6 cellular contexts compared by ENCODE assay signal in the genomic region with DNA sequence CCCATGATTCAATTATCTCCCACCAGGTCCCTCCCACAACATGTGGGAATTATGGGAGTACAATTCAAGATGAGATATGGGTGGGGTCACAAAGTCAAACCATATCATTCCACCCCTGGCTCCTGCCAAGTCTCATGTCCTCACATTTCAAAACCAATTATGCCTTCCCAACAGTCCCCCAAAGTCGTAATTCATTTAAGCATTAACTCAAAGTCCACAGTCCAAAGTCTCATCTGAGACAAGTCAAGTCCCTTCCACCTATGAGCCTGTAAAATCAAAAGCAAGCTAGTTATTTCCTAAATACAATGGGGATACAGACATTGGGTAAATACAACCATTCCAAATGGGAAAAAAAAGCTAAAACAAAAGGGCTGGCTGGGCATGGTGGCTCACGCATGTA. TPM values are rescaled to one million over a fixed set of nuclear protein-coding genes. Genes with fewer than 3 reads are reported as not detected.
DNase-seq lines count a peak whose midpoint lies in the region; FAIRE-seq and TF ChIP-seq lines count a peak whose summit lies in the region.
"Not testable (repeated sequence)": the region's sequence is repeated elsewhere in the genome, so short reads cannot be mapped to it uniquely, and the experiment has no call there.

No MANE protein-coding gene starts in this region.

- not testable (repeated sequence) for H3K4me1 ChIP-seq in small intestine (ENCODE audit: control insufficient read depth in 2 of 2, insufficient read depth in 1 of 2, low read depth in 1 of 2, low read length in 1 of 2)

- not testable (repeated sequence) for H3K9me3 ChIP-seq in small intestine (ENCODE audit: control insufficient read depth, low read depth)

- TF ChIP-seq CTCF in Calu3 (IDR thresholded peaks at IDR 0.05; ENCODE audit: unreplicated experiment); MCF 10A (IDR thresholded peaks at IDR 0.05; ENCODE audit: unreplicated experiment); type B pancreatic cell (conservative IDR thresholded peaks at IDR 0.05): not testable (repeated sequence)

- not testable (repeated sequence) for H3K4me1 Mint-ChIP-seq in Calu3 (ENCODE audit: low read depth, unreplicated experiment); IgD-negative memory B cell; MCF 10A (ENCODE audit: insufficient read depth, unreplicated experiment); type B pancreatic cell (ENCODE audit: unreplicated experiment)

- FAIRE-seq in small intestine (lab: Jason Lieb, UNC): not testable (repeated sequence)

- 30 to 75% (median 54%) methylated on average over 2 of the region's 2 CpGs for WGBS in small intestine, 3 donors

- not testable (repeated sequence) for H3K27me3 Mint-ChIP-seq in Calu3 (ENCODE audit: unreplicated experiment); IgD-negative memory B cell; MCF 10A (ENCODE audit: insufficient read depth, unreplicated experiment); type B pancreatic cell

- POLR2A ChIA-PET in MCF 10A (lab: Yijun Ruan, JAX): interaction anchor here (0.5 kb wide), 1 partner anchor 33 kb away, joined by 3 read pairs; no protein-coding TSS in a partner anchor

- H3K4me3 Mint-ChIP-seq in Calu3 (ENCODE audit: low read depth, unreplicated experiment); IgD-negative memory B cell; MCF 10A (ENCODE audit: unreplicated experiment); type B pancreatic cell: not testable (repeated sequence)

- BruUV-seq in Calu3 (replicated peaks; lab: Mats Ljungman, UMichigan): not testable (repeated sequence)
- BruUV-seq in MCF 10A (replicated peaks; lab: Mats Ljungman, UMichigan): TSS peak; percentile 4

- not testable (repeated sequence) for H3K9me3 Mint-ChIP-seq in Calu3 (ENCODE audit: low read depth, unreplicated experiment)
- peaks cover 3 to 27% (median 22%) of the 10 kb centered on the region in 3 donors for H3K9me3 Mint-ChIP-seq in IgD-negative memory B cell
- H3K9me3 Mint-ChIP-seq in MCF 10A (ENCODE audit: unreplicated experiment): peaks cover 28% of the 10 kb centered on the region
- peaks cover 13% of the 10 kb centered on the region for H3K9me3 Mint-ChIP-seq in type B pancreatic cell

- DNase-seq in Calu3; MCF 10A (ENCODE audit: unreplicated experiment); type B pancreatic cell (ENCODE audit: extremely low spot score, unreplicated experiment): not testable (repeated sequence)
- peak; percentile 35 for DNase-seq in left kidney (ENCODE audit: low read depth, low spot score)
- DNase-seq in small intestine: peak; percentile 54

- H3K27me3 ChIP-seq in small intestine (ENCODE audit: control insufficient read depth in 2 of 2, insufficient read depth in 2 of 2, low read length in 2 of 2): not testable (repeated sequence)

- H3K27ac Mint-ChIP-seq in Calu3 (ENCODE audit: unreplicated experiment): peak overlapping the region; percentile 29
- peak overlapping the region in 2 of 3 donors; percentile 22 to 53 for H3K27ac Mint-ChIP-seq in IgD-negative memory B cell
- H3K27ac Mint-ChIP-seq in MCF 10A (ENCODE audit: low read depth, unreplicated experiment): not testable (repeated sequence)
- peak overlapping the region; percentile 9 for H3K27ac Mint-ChIP-seq in type B pancreatic cell

- CTCF ChIA-PET in Calu3 (lab: Charles Lee); MCF 10A (lab: Yijun Ruan, JAX): not testable (repeated sequence)

- intact Hi-C loops in Calu3 (cut with micrococcal nuclease; ENCODE audit: unreplicated experiment); MCF 10A (cut with micrococcal nuclease): not testable (repeated sequence)

- not testable (repeated sequence) for H3K36me3 ChIP-seq in small intestine (ENCODE audit: control insufficient read depth in 2 of 2, insufficient read depth in 2 of 2, low read length in 2 of 2)

- not testable (repeated sequence) for H3K36me3 Mint-ChIP-seq in Calu3 (ENCODE audit: insufficient read depth, unreplicated experiment); IgD-negative memory B cell; MCF 10A (ENCODE audit: insufficient read depth, unreplicated experiment)
- H3K36me3 Mint-ChIP-seq in type B pancreatic cell: peaks cover 12% of the 10 kb centered on the region

- not testable (repeated sequence) for H3K4me3 ChIP-seq in small intestine (ENCODE audit: low read depth in 1 of 2, low read length in 2 of 2)

- not testable (repeated sequence) for H3K27ac ChIP-seq in small intestine (ENCODE audit: low read depth in 1 of 2, low read length in 1 of 2)

RNA-seq across cellular contexts. Expression of a gene that starts 38.2 kb away (rescaled TPM):
- total RNA-seq in Calu3 (2022) (8.0 and 10.3 TPM in 2 replicates), MCF 10A (2022) (not detected in 2 replicates), type B pancreatic cell (ENCODE audit: low replicate concordance) (3.6 and 9.4 TPM in 2 replicates)
- polyA plus RNA-seq in IgD-negative memory B cell (2.9 TPM), small intestine (10 to 100 TPM in 1 of 3 donors, 1 to 10 TPM in 2; 1.1 to 15.3 (median 1.8) TPM)
